ENCODE assay signal across 24 cellular contexts in genomic region chr2:45289997-45290673, GRCh38.
DNase-seq lines count a peak whose midpoint lies in the region; ATAC-seq, FAIRE-seq and TF ChIP-seq lines count a peak whose summit lies in the region.
"Had no signal": no experiment of that assay in that cellular context is flagged by ENCODE, and none has a peak within 500 bp of the region (broad histone marks: within the 10 kb centered on the region; RNA-seq: fewer than 3 reads in every experiment).

No MANE protein-coding gene starts in this region.

- no peak overlapping the region for H3K27ac Mint-ChIP-seq in natural killer cell
- H3K27ac Mint-ChIP-seq: activated CD8-positive, alpha-beta memory T cell treated with anti-CD3 and anti-CD28 coated beads, Interleukin-2, amount 10 ng/mL, durations not matched to agents 7 days and 5 days; CD4-positive, alpha-beta T cell; type B pancreatic cell had no signal

- RAD21 ChIA-PET in GM12878 (lab: Charles Lee; ENCODE audit: unreplicated experiment) = interaction anchor here (1.0 kb wide), 1 partner anchor 150 kb away, joined by 3 read pairs; no protein-coding TSS in a partner anchor

- peak in 1 of 2 experiments; percentile 43; a peak in 1 of 4 replicates for TF ChIP-seq EP300 in GM12878 (IDR thresholded peaks at IDR 0.05; ENCODE audit: borderline replicate concordance in 1 of 2, control insufficient read depth in 1 of 2, low read depth in 2 of 2, low read length in 2 of 2)

- intact Hi-C loops in GM12878 (cut with micrococcal nuclease; ENCODE audit: unreplicated experiment) = loop anchor here (10.0 kb wide), 1 partner anchor 205 kb away; no protein-coding TSS in a partner anchor
- intact Hi-C loops in natural killer cell (cut with micrococcal nuclease) = no loop called here

- H3K9me3 Mint-ChIP-seq in natural killer cell = no peaks in the 10 kb centered on the region
- H3K9me3 Mint-ChIP-seq: CD4-positive, alpha-beta T cell; central memory CD8-positive, alpha-beta T cell had no signal

- ATAC-seq in GM18909 (IDR thresholded peaks at IDR 0.05; ENCODE audit: poor library complexity, unreplicated experiment) (peak; percentile 68), HG02798 (IDR thresholded peaks at IDR 0.05; ENCODE audit: poor library complexity, unreplicated experiment) (peak; percentile 68), GM12878 (peak; percentile 91), natural killer cell (no peak), GM18907 (IDR thresholded peaks at IDR 0.05; ENCODE audit: unreplicated experiment) (no peak), GM21367 (IDR thresholded peaks at IDR 0.05; ENCODE audit: unreplicated experiment) (no peak)
- ATAC-seq: activated CD8-positive, alpha-beta memory T cell treated with anti-CD3 and anti-CD28 coated beads, Interleukin-2, amount 10 ng/mL, durations not matched to agents 7 days and 5 days; esophagus mucosa; Panc1 had no signal

- no peak for TF ChIP-seq RAD21 in GM12878 (IDR thresholded peaks at IDR 0.05; ENCODE audit: insufficient read depth, low read depth, low read length)

- H3K27ac ChIP-seq in GM12878 (ENCODE audit: control insufficient read depth, insufficient read depth) = peak overlapping the region; percentile 27
- H3K27ac ChIP-seq: left ventricle myocardium inferior, right lobe of liver, stomach had no signal

- H3K9ac ChIP-seq in GM12878 (ENCODE audit: control insufficient read depth, insufficient read depth, low read length) = no peak overlapping the region

- no peak for TF ChIP-seq CTCF in GM12878 (IDR thresholded peaks at IDR 0.05 in 2 of 3, conservative IDR thresholded peaks at IDR 0.05 in 1 of 3; ENCODE audit: control insufficient read depth in 2 of 3, extremely low read depth in 1 of 3, insufficient read depth in 1 of 3, low read depth in 3 of 3, low read length in 3 of 3)
- TF ChIP-seq CTCF in natural killer cell (IDR thresholded peaks at IDR 0.05) = no peak

- no peaks in the 10 kb centered on the region for H3K36me3 ChIP-seq in GM12878 (ENCODE audit: control insufficient read depth in 2 of 2, insufficient read depth in 2 of 2, low read length in 1 of 2)
- H3K36me3 ChIP-seq: left ventricle myocardium inferior, right lobe of liver, stomach had no signal

- no peak overlapping the region for H3K4me3 Mint-ChIP-seq in natural killer cell
- H3K4me3 Mint-ChIP-seq: activated CD8-positive, alpha-beta memory T cell treated with anti-CD3 and anti-CD28 coated beads, Interleukin-2, amount 10 ng/mL, durations not matched to agents 7 days and 5 days; CD4-positive, alpha-beta T cell; central memory CD8-positive, alpha-beta T cell; type B pancreatic cell had no signal

- peak overlapping the region; percentile 7 for H2AFZ ChIP-seq in GM12878 (ENCODE audit: control insufficient read depth, low read depth, low read length)

- H3K4me2 ChIP-seq in GM12878 (ENCODE audit: control insufficient read depth, insufficient read depth) = 0 out of 2 replicates have a peak overlapping the region, but pooled peaks have one; percentile 13

- DNase-seq in GM12892 (ENCODE audit: insufficient read length) (no peak), GM12878 (ENCODE audit: low read depth, low spot score) (peak; percentile 40), NCI-H146 treated with DMSO at 0.1 percent for 48 hours (lab: John Stamatoyannopoulos, UW; ENCODE audit: unreplicated experiment) (no peak), natural killer cell (no peak)
- DNase-seq: activated CD4-positive, CD25-positive, alpha-beta regulatory T cell; activated CD8-positive, alpha-beta memory T cell treated with anti-CD3 and anti-CD28 coated beads, Interleukin-2, amount 10 ng/mL, durations not matched to agents 7 days and 5 days; activated effector memory CD4-positive, alpha-beta T cell treated with anti-CD3 and anti-CD28 coated beads, Interleukin-2, amount 50 U/mL, for 16 hours; amygdala; CD4-positive, alpha-beta T cell; glutamatergic neuron; left ventricle myocardium inferior; NCI-H1417 treated with DMSO at 0.1 percent for 48 hours; NCI-H774; right lobe of liver; stomach had no signal

- H3K4me1 ChIP-seq in GM12878 (ENCODE audit: control insufficient read depth, insufficient read depth, low read length) = peaks cover 9% of the 10 kb centered on the region
- H3K4me1 ChIP-seq: left ventricle myocardium inferior, right lobe of liver, stomach had no signal

- no peak overlapping the region for H3K4me3 ChIP-seq in GM12878
- H3K4me3 ChIP-seq: left ventricle myocardium inferior, right lobe of liver, stomach had no signal

- H3K4me1 Mint-ChIP-seq in natural killer cell = no peaks in the 10 kb centered on the region
- H3K4me1 Mint-ChIP-seq: activated CD8-positive, alpha-beta memory T cell treated with anti-CD3 and anti-CD28 coated beads, Interleukin-2, amount 10 ng/mL, durations not matched to agents 7 days and 5 days; central memory CD8-positive, alpha-beta T cell had no signal

- WGBS in GM12878 (ENCODE audit: insufficient coverage, insufficient replicate concordance, low lambda C conversion rate, missing lambda C conversion rate) = 37% methylated on average over 5 of the region's 5 CpGs

- in situ Hi-C loops in GM12878 (cut with MboI) = loop anchor here (5.0 kb wide), 1 partner anchor 53 kb away; no protein-coding TSS in a partner anchor

- FAIRE-seq in GM12892 (lab: Jason Lieb, UNC) (peak; percentile 78), GM12878 (lab: Jason Lieb, UNC) (no peak)
- FAIRE-seq: H1 had no signal

- H3K9me3 ChIP-seq in GM12878 (replicated peaks; ENCODE audit: control insufficient read depth, insufficient read depth, low read length) = no peaks in the 10 kb centered on the region
- H3K9me3 ChIP-seq: left ventricle myocardium inferior, right lobe of liver, stomach had no signal

- peaks cover 10 to 37% of the 10 kb centered on the region in 2 donors for H3K27me3 Mint-ChIP-seq in natural killer cell (ENCODE audit: low read depth in 2 of 2)

- no peaks in the 10 kb centered on the region; a peak in 1 of 4 replicates for H3K27me3 ChIP-seq in GM12878 (replicated peaks in 1 of 2; ENCODE audit: control insufficient read depth in 2 of 2, insufficient read depth in 2 of 2, low read length in 1 of 2)
- H3K27me3 ChIP-seq: right lobe of liver, stomach had no signal

- H3K79me2 ChIP-seq in GM12878 (ENCODE audit: control insufficient read depth, insufficient read depth, low read length) = no peaks in the 10 kb centered on the region

- TF ChIP-seq POLR2A in GM12892 (IDR thresholded peaks at IDR 0.05; ENCODE audit: low read depth, low read length) (no peak), GM12878 (IDR thresholded peaks at IDR 0.05; ENCODE audit: low read depth, low read length) (no peak)

- CTCF ChIA-PET in GM12878 (lab: Yijun Ruan, JAX) = no interaction called here

- H3K36me3 Mint-ChIP-seq in natural killer cell = no peaks in the 10 kb centered on the region
- H3K36me3 Mint-ChIP-seq: activated CD8-positive, alpha-beta memory T cell treated with anti-CD3 and anti-CD28 coated beads, Interleukin-2, amount 10 ng/mL, durations not matched to agents 7 days and 5 days; type B pancreatic cell had no signal

- H4K20me1 ChIP-seq in GM12878 (ENCODE audit: control insufficient read depth, insufficient read depth) = no peaks in the 10 kb centered on the region

- SMC1A ChIA-PET in GM12878 (lab: Charles Lee; ENCODE audit: uncharacterized antibody, unreplicated experiment) = interaction anchor here (0.8 to 1.5 kb wide), 7 partner anchors 11 to 306 kb away, joined by 3 to 6 read pairs (median 4); no protein-coding TSS in a partner anchor

- no TSS peak for BruUV-seq in GM12878 (replicated peaks; lab: Mats Ljungman, UMichigan)

- POLR2A ChIA-PET in GM12878 (lab: Charles Lee) = no interaction called here

TF ChIP-seq in GM12878, 131 proteins besides CTCF, POLR2A, EP300 and RAD21 (continues in another document):
- TF ChIP-seq HDAC6 (IDR thresholded peaks at IDR 0.05; ENCODE audit: unreplicated experiment) (no peak), PKNOX1 (IDR thresholded peaks at IDR 0.05) (no peak), ZNF274 (IDR thresholded peaks at IDR 0.05; ENCODE audit: insufficient read depth, insufficient read length) (no peak), IKZF2 (IDR thresholded peaks at IDR 0.05) (peak; percentile 22 to 36; a peak in 1 of 4 replicates), YBX1 (IDR thresholded peaks at IDR 0.05) (no peak), GATAD2B (conservative IDR thresholded peaks at IDR 0.05; ENCODE audit: low read depth) (no peak), SPI1 (IDR thresholded peaks at IDR 0.05; ENCODE audit: borderline replicate concordance, insufficient read depth, low read depth, low read length) (no peak), RELB (IDR thresholded peaks at IDR 0.05; ENCODE audit: low read depth) (peak; percentile 45; the same call in 1 of the 2 replicates), USF2 (IDR thresholded peaks at IDR 0.05; ENCODE audit: borderline replicate concordance, low read depth, low read length) (no peak), CREM (IDR thresholded peaks at IDR 0.05; ENCODE audit: low read depth) (no peak), IKZF1 (conservative IDR thresholded peaks at IDR 0.05) (peak; percentile 36; the same call in 1 of the 2 replicates)

Comparison
In these comparisons a context has a peak if more than half of its experiments do, and no peak if none do; other contexts are left out.
1. ATAC-seq: peak in GM18909 (single experiment), HG02798 (single experiment) and GM12878 (single experiment); none in natural killer cell (0 of 3), GM18907 (single experiment) and GM21367 (single experiment).